In the genomic region with DNA sequence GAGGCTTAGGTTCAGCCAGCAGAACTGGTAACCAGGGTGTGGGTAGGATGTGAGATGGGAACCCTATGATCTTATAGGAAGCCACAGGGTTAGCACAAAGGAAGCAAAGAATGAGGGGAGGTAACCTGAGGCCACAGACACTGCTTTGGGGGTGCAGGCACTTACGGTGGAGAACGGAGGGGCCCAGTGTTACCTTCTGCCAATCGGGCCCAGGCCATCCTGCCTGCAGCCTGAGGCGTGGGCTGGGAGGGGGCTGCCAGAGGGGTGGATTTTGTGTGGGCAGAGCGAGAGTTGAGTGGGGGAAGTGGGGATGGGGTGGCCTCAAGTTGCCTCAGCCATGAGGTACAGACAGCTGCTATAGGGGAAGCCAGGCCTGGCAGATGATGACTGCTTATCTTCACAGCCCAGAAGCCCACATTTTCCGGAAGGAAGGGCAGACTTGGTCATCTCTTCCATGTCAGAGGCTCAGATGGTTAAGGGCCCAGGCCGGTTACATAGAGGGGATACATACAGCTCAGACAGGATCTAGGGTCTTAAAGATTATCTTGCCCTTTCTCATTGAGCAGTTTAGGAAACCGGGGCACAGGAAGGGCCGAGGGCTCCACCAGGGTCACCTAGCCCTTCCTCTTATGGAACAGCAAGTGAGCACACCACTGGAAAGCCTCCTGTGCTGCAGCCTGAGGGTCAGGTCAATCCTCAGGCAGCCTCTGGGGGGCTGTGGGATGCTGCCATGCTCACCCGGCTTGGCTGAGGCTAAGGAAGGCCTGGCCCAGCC, we compare ENCODE assay signal across 1 cellular context.
TF ChIP-seq lines count a peak whose summit lies in the region.

No MANE protein-coding gene starts in this region.

TF ChIP-seq in K562, 482 proteins besides CTCF, POLR2A, EP300 and RAD21 (continued from another document and continues in another):
- TF ChIP-seq POLR2AphosphoS5 (IDR thresholded peaks at IDR 0.05; ENCODE audit: control insufficient read depth, insufficient read depth, low read depth, low read length) (peak; percentile 91), PRDM10 (IDR thresholded peaks at IDR 0.05; ENCODE audit: partially characterized antibody) (peak; percentile 57), ETV5 (CRISPR knock-in tag; IDR thresholded peaks at IDR 0.05; ENCODE audit: low read depth) (peak; percentile 96), CREBBP (IDR thresholded peaks at IDR 0.05; ENCODE audit: low read depth, low read length) (no peak), ZNF232 (CRISPR knock-in tag; IDR thresholded peaks at IDR 0.05) (no peak), TEAD4 (IDR thresholded peaks at IDR 0.05; ENCODE audit: low read length) (peak; percentile 95), TEAD4 (CRISPR knock-in tag; IDR thresholded peaks at IDR 0.05; ENCODE audit: borderline replicate concordance) (no peak), ZBTB9 (CRISPR knock-in tag; IDR thresholded peaks at IDR 0.05) (peak; percentile 72), ZFPM2 (CRISPR knock-in tag; IDR thresholded peaks at IDR 0.05) (no peak), ZNF316 (IDR thresholded peaks at IDR 0.05) (no peak), TFAP4 (CRISPR knock-in tag; IDR thresholded peaks at IDR 0.05; ENCODE audit: borderline replicate concordance) (peak; percentile 95), RBM34 (IDR thresholded peaks at IDR 0.05; ENCODE audit: borderline replicate concordance, insufficient read depth, low read length) (no peak), MAX (CRISPR knock-in tag; IDR thresholded peaks at IDR 0.05) (peak; percentile 93), GATAD2B (IDR thresholded peaks at IDR 0.05; ENCODE audit: borderline replicate concordance) (peak; percentile 76), ZNF274 (IDR thresholded peaks at IDR 0.05; ENCODE audit: borderline replicate concordance, low read depth, low read length) (no peak), KLF16 (IDR thresholded peaks at IDR 0.05) (peak; percentile 95), FOXP4 (CRISPR knock-in tag; IDR thresholded peaks at IDR 0.05; ENCODE audit: borderline replicate concordance) (no peak), ZNF77 (CRISPR knock-in tag; IDR thresholded peaks at IDR 0.05) (no peak), CC2D1A (IDR thresholded peaks at IDR 0.05) (peak; percentile 67; the same call in 1 of the 2 replicates), JUNB (CRISPR knock-in tag; conservative IDR thresholded peaks at IDR 0.05) (no peak), TRIM28 (IDR thresholded peaks at IDR 0.05) (no peak)
- TF ChIP-seq, protein P1, sequence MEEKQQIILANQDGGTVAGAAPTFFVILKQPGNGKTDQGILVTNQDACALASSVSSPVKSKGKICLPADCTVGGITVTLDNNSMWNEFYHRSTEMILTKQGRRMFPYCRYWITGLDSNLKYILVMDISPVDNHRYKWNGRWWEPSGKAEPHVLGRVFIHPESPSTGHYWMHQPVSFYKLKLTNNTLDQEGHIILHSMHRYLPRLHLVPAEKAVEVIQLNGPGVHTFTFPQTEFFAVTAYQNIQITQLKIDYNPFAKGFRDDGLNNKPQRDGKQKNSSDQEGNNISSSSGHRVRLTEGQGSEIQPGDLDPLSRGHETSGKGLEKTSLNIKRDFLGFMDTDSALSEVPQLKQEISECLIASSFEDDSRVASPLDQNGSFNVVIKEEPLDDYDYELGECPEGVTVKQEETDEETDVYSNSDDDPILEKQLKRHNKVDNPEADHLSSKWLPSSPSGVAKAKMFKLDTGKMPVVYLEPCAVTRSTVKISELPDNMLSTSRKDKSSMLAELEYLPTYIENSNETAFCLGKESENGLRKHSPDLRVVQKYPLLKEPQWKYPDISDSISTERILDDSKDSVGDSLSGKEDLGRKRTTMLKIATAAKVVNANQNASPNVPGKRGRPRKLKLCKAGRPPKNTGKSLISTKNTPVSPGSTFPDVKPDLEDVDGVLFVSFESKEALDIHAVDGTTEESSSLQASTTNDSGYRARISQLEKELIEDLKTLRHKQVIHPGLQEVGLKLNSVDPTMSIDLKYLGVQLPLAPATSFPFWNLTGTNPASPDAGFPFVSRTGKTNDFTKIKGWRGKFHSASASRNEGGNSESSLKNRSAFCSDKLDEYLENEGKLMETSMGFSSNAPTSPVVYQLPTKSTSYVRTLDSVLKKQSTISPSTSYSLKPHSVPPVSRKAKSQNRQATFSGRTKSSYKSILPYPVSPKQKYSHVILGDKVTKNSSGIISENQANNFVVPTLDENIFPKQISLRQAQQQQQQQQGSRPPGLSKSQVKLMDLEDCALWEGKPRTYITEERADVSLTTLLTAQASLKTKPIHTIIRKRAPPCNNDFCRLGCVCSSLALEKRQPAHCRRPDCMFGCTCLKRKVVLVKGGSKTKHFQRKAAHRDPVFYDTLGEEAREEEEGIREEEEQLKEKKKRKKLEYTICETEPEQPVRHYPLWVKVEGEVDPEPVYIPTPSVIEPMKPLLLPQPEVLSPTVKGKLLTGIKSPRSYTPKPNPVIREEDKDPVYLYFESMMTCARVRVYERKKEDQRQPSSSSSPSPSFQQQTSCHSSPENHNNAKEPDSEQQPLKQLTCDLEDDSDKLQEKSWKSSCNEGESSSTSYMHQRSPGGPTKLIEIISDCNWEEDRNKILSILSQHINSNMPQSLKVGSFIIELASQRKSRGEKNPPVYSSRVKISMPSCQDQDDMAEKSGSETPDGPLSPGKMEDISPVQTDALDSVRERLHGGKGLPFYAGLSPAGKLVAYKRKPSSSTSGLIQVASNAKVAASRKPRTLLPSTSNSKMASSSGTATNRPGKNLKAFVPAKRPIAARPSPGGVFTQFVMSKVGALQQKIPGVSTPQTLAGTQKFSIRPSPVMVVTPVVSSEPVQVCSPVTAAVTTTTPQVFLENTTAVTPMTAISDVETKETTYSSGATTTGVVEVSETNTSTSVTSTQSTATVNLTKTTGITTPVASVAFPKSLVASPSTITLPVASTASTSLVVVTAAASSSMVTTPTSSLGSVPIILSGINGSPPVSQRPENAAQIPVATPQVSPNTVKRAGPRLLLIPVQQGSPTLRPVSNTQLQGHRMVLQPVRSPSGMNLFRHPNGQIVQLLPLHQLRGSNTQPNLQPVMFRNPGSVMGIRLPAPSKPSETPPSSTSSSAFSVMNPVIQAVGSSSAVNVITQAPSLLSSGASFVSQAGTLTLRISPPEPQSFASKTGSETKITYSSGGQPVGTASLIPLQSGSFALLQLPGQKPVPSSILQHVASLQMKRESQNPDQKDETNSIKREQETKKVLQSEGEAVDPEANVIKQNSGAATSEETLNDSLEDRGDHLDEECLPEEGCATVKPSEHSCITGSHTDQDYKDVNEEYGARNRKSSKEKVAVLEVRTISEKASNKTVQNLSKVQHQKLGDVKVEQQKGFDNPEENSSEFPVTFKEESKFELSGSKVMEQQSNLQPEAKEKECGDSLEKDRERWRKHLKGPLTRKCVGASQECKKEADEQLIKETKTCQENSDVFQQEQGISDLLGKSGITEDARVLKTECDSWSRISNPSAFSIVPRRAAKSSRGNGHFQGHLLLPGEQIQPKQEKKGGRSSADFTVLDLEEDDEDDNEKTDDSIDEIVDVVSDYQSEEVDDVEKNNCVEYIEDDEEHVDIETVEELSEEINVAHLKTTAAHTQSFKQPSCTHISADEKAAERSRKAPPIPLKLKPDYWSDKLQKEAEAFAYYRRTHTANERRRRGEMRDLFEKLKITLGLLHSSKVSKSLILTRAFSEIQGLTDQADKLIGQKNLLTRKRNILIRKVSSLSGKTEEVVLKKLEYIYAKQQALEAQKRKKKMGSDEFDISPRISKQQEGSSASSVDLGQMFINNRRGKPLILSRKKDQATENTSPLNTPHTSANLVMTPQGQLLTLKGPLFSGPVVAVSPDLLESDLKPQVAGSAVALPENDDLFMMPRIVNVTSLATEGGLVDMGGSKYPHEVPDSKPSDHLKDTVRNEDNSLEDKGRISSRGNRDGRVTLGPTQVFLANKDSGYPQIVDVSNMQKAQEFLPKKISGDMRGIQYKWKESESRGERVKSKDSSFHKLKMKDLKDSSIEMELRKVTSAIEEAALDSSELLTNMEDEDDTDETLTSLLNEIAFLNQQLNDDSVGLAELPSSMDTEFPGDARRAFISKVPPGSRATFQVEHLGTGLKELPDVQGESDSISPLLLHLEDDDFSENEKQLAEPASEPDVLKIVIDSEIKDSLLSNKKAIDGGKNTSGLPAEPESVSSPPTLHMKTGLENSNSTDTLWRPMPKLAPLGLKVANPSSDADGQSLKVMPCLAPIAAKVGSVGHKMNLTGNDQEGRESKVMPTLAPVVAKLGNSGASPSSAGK (IDR thresholded peaks at IDR 0.05) = peak; percentile 97
- TF ChIP-seq, protein P2, sequence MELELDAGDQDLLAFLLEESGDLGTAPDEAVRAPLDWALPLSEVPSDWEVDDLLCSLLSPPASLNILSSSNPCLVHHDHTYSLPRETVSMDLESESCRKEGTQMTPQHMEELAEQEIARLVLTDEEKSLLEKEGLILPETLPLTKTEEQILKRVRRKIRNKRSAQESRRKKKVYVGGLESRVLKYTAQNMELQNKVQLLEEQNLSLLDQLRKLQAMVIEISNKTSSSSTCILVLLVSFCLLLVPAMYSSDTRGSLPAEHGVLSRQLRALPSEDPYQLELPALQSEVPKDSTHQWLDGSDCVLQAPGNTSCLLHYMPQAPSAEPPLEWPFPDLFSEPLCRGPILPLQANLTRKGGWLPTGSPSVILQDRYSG (tag; conservative IDR thresholded peaks at IDR 0.05; ENCODE audit: low read depth) = 0 out of 2 replicates have a peak, but pooled peaks have one; percentile 19
- TF ChIP-seq, protein P3, sequence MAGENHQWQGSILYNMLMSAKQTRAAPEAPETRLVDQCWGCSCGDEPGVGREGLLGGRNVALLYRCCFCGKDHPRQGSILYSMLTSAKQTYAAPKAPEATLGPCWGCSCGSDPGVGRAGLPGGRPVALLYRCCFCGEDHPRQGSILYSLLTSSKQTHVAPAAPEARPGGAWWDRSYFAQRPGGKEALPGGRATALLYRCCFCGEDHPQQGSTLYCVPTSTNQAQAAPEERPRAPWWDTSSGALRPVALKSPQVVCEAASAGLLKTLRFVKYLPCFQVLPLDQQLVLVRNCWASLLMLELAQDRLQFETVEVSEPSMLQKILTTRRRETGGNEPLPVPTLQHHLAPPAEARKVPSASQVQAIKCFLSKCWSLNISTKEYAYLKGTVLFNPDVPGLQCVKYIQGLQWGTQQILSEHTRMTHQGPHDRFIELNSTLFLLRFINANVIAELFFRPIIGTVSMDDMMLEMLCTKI (IDR thresholded peaks at IDR 0.05; ENCODE audit: partially characterized antibody) = no peak
- TF ChIP-seq, protein P4, sequence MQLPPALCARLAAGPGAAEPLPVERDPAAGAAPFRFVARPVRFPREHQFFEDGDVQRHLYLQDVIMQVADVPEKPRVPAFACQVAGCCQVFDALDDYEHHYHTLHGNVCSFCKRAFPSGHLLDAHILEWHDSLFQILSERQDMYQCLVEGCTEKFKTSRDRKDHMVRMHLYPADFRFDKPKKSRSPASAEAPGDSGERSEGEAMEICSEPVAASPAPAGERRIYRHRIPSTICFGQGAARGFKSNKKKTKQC (CRISPR knock-in tag; IDR thresholded peaks at IDR 0.05) = peak; percentile 23; the same call in 1 of the 2 replicates
